28 cellular contexts compared by ENCODE assay signal in the genomic region with DNA sequence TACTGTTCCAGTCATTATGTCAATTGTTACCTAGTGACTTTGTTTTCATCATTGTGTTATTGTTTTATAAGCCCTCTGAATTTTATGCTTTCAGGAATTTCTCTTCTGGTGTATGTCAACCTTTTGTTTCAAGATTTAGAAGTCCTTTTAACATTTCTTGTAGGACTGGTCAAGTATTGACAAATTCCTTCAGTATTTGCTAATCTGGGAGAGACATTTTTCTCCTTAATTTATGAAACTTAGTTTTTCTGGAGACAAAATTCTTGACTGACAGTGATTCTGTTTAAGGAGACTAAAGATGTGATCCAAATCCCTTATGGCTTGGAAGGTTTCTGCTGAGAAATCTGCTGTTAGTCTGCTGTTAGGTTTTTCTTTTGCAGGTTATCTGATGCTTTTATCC.
"Had no signal": no experiment of that assay in that cellular context is flagged by ENCODE, and none has a peak within 500 bp of the region (broad histone marks: within the 10 kb centered on the region; RNA-seq: fewer than 3 reads in every experiment).

No MANE protein-coding gene starts in this region.

- H3K27ac Mint-ChIP-seq: stimulated activated effector memory CD8-positive, alpha-beta T cell treated with anti-CD3 and anti-CD28 coated beads, Interleukin-12 subunit alpha, Interleukin-12 subunit beta, amount 100 ng/mL, for 72 hours; stimulated activated memory B cell treated with anti-CD40 and anti-IgM and Interleukin-4, amounts not matched to agents 10 μg/mL and 1 μg/mL and 100 μg/mL, for 72 hours; stimulated activated naive B cell treated with anti-CD40 and anti-IgM and Interleukin-4, amounts not matched to agents 10 μg/mL and 1 μg/mL and 100 μg/mL, for 72 hours; stimulated activated naive CD8-positive, alpha-beta T cell treated with anti-CD3 and anti-CD28 coated beads, Interleukin-15, amount 100 ng/mL, for 72 hours; stimulated activated naive CD8-positive, alpha-beta T cell treated with anti-CD3 and anti-CD28 coated beads, Interleukin-15, Interleukin-2, amounts not matched to agents 100 ng/mL and 50 ng/mL, for 24 hours; type B pancreatic cell had no signal

- ATAC-seq: stimulated activated effector memory CD8-positive, alpha-beta T cell treated with anti-CD3 and anti-CD28 coated beads, Interleukin-12 subunit alpha, Interleukin-12 subunit beta, amount 100 ng/mL, for 72 hours; stimulated activated memory B cell treated with anti-CD40 and anti-IgM and Interleukin-4, amounts not matched to agents 10 μg/mL and 1 μg/mL and 100 μg/mL, for 72 hours; stimulated activated naive B cell treated with anti-CD40 and anti-IgM and Interleukin-4, amounts not matched to agents 10 μg/mL and 1 μg/mL and 100 μg/mL, for 72 hours; stimulated activated naive CD8-positive, alpha-beta T cell treated with anti-CD3 and anti-CD28 coated beads, Interleukin-15, amount 100 ng/mL, for 72 hours; stimulated activated naive CD8-positive, alpha-beta T cell treated with anti-CD3 and anti-CD28 coated beads, Interleukin-15, Interleukin-2, amounts not matched to agents 100 U/mL and 50 U/mL, for 24 hours; upper lobe of right lung had no signal

- DNase-seq: stimulated activated CD4-positive, alpha-beta T cell treated with anti-CD3 and anti-CD28 coated beads, Interleukin-2, amount 100 ng/mL, for 48 hours; stimulated activated CD4-positive, alpha-beta T cell treated with anti-CD3 and anti-CD28 coated beads, Interleukin-4, amount 100 ng/mL, for 1 hour; stimulated activated CD4-positive, alpha-beta T cell treated with anti-CD3 and anti-CD28 coated beads, Interleukin-4, amount 100 ng/mL, for 24 hours; stimulated activated CD4-positive, alpha-beta T cell treated with anti-CD3 and anti-CD28 coated beads, Interleukin-4, amount 100 ng/mL, for 4 hours; stimulated activated CD8-positive, alpha-beta memory T cell treated with anti-CD3 and anti-CD28 coated beads, Interleukin-4, amount 100 ng/mL, for 48 hours; stimulated activated naive B cell treated with anti-CD40 and anti-IgM and Interleukin-4, amounts not matched to agents 10 μg/mL and 1 μg/mL and 100 μg/mL, for 72 hours; stimulated activated naive CD4-positive, alpha-beta T cell; stimulated activated naive CD4-positive, alpha-beta T cell treated with Interleukin-2 at 50 U/mL for 16 hours; stimulated activated naive CD8-positive, alpha-beta T cell treated with anti-CD3 and anti-CD28 coated beads, Interleukin-15, amount 100 ng/mL, for 72 hours; stimulated activated naive CD8-positive, alpha-beta T cell treated with anti-CD3 and anti-CD28 coated beads, Interleukin-15, Interleukin-2, amounts not matched to agents 100 U/mL and 50 U/mL, for 24 hours; stomach; substantia nigra; testis; thyroid gland; tibial artery; transverse colon; upper lobe of left lung; upper lobe of right lung; uterus had no signal

- H3K36me3 Mint-ChIP-seq: stimulated activated effector memory CD8-positive, alpha-beta T cell treated with anti-CD3 and anti-CD28 coated beads, Interleukin-12 subunit alpha, Interleukin-12 subunit beta, amount 100 ng/mL, for 72 hours; type B pancreatic cell had no signal

- H3K4me1 Mint-ChIP-seq: stimulated activated effector memory CD8-positive, alpha-beta T cell treated with anti-CD3 and anti-CD28 coated beads, Interleukin-12 subunit alpha, Interleukin-12 subunit beta, amount 100 ng/mL, for 72 hours; stimulated activated memory B cell treated with anti-CD40 and anti-IgM and Interleukin-4, amounts not matched to agents 10 μg/mL and 1 μg/mL and 100 μg/mL, for 72 hours; stimulated activated naive B cell treated with anti-CD40 and anti-IgM and Interleukin-4, amounts not matched to agents 10 μg/mL and 1 μg/mL and 100 μg/mL, for 72 hours; stimulated activated naive CD8-positive, alpha-beta T cell treated with anti-CD3 and anti-CD28 coated beads, Interleukin-15, amount 100 ng/mL, for 72 hours had no signal

- H3K4me1 ChIP-seq: stomach, suprapubic skin, testis, thyroid gland, tibial artery, tibial nerve, transverse colon, upper lobe of left lung, upper lobe of right lung, uterus, vagina had no signal

- H3K36me3 ChIP-seq: stomach, suprapubic skin, thoracic aorta, thyroid gland, tibial artery, tibial nerve, transverse colon, upper lobe of left lung, upper lobe of right lung, uterus, vagina had no signal

- H3K4me3 ChIP-seq: stomach, suprapubic skin, testis, thoracic aorta, thyroid gland, tibial artery, tibial nerve, transverse colon, upper lobe of left lung, upper lobe of right lung, uterus, vagina had no signal

- H3K9me3 ChIP-seq: suprapubic skin, testis, thyroid gland, uterus had no signal

- H3K27ac ChIP-seq: stomach, suprapubic skin, testis, thoracic aorta, thyroid gland, tibial artery, tibial nerve, transverse colon, upper lobe of left lung, upper lobe of right lung, uterus, vagina had no signal

- H3K27me3 ChIP-seq: stomach, suprapubic skin, testis, thyroid gland, tibial artery, tibial nerve, transverse colon, upper lobe of left lung, upper lobe of right lung, uterus, vagina had no signal

- H3K4me3 Mint-ChIP-seq: stimulated activated effector memory CD8-positive, alpha-beta T cell treated with anti-CD3 and anti-CD28 coated beads, Interleukin-12 subunit alpha, Interleukin-12 subunit beta, amount 100 ng/mL, for 72 hours; stimulated activated memory B cell treated with anti-CD40 and anti-IgM and Interleukin-4, amounts not matched to agents 10 μg/mL and 1 μg/mL and 100 μg/mL, for 72 hours; stimulated activated naive B cell treated with anti-CD40 and anti-IgM and Interleukin-4, amounts not matched to agents 10 μg/mL and 1 μg/mL and 100 μg/mL, for 72 hours; stimulated activated naive CD8-positive, alpha-beta T cell treated with anti-CD3 and anti-CD28 coated beads, Interleukin-15, amount 100 ng/mL, for 72 hours; stimulated activated naive CD8-positive, alpha-beta T cell treated with anti-CD3 and anti-CD28 coated beads, Interleukin-15, Interleukin-2, amounts not matched to agents 100 ng/mL and 50 ng/mL, for 24 hours; type B pancreatic cell had no signal

- FAIRE-seq: urothelium cell line had no signal

- H3K27me3 Mint-ChIP-seq: stimulated activated memory B cell treated with anti-CD40 and anti-IgM and Interleukin-4, amounts not matched to agents 10 μg/mL and 1 μg/mL and 100 μg/mL, for 72 hours; stimulated activated naive B cell treated with anti-CD40 and anti-IgM and Interleukin-4, amounts not matched to agents 10 μg/mL and 1 μg/mL and 100 μg/mL, for 72 hours; stimulated activated naive CD8-positive, alpha-beta T cell treated with anti-CD3 and anti-CD28 coated beads, Interleukin-15, amount 100 ng/mL, for 72 hours; stimulated activated naive CD8-positive, alpha-beta T cell treated with anti-CD3 and anti-CD28 coated beads, Interleukin-15, Interleukin-2, amounts not matched to agents 100 ng/mL and 50 ng/mL, for 24 hours; type B pancreatic cell had no signal
